9 cellular contexts compared by ENCODE assay signal in the genomic region with DNA sequence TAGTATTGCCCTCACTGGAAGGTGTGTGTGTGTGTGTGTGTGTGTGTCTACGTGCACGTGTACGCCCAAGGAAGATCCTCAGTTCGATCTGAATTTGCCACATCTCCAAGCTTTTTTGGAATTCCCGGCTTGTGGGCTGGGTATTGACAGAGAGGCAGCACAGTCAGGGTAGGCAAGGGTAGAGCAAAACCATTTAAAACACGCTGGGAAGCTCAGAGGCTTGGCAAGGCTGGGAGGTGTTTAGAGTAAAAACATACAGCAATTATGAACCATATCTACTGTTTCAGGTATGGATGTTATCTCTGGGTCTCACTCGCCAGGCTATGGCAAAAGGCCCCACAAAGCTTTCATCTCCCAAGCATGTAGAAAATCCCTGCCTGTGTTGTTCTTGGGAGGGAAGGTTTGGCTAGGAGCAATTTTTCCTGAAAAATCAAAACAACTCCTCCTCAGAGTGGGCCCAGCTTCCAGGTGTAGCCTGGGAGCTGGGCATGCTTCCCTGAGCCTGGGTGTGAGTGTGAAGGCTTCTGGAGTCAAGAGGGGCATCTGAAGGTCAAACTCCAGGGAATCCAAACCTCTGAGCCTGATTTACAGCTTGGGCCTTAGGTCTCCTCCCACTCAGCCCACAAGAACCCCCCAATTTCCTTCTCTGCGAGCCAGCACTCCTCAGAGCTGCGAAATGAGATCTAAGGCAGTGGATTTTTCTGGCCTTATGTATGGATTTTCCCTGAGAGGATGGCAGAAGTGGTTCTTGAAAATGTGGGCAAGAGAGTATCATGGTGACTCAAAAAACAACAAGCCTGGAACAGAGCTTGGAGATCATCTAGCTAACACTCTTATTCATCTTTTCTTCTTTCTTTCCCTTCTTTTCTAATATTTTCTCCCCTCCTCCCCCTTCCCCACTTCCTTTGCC.
"Had no signal": no experiment of that assay in that cellular context is flagged by ENCODE, and none has a peak within 500 bp of the region (broad histone marks: within the 10 kb centered on the region; RNA-seq: fewer than 3 reads in every experiment).

No MANE protein-coding gene starts in this region.

- H3K27ac ChIP-seq: upper lobe of left lung had no signal

- H3K9me3 ChIP-seq: upper lobe of left lung had no signal

- H3K4me3 Mint-ChIP-seq: activated CD4-positive, alpha-beta T cell treated with anti-CD3 and anti-CD28 coated beads, Interleukin-2, amount 10 ng/mL, durations not matched to agents 7 days and 5 days; activated naive CD8-positive, alpha-beta T cell; stimulated activated naive B cell treated with anti-CD40 and anti-IgM and Interleukin-4, amounts not matched to agents 10 μg/mL and 1 μg/mL and 100 μg/mL, for 72 hours had no signal

- H3K27me3 ChIP-seq: upper lobe of left lung had no signal

- DNase-seq: activated CD4-positive, alpha-beta T cell treated with anti-CD3 and anti-CD28 coated beads, Interleukin-2, amount 10 ng/mL, durations not matched to agents 7 days and 5 days; activated CD8-positive, alpha-beta memory T cell treated with anti-CD3 and anti-CD28 coated beads for 24 hours; activated gamma-delta T cell treated with Interleukin-2 at 50 U/mL for 16 hours; hippocampal formation; mesendoderm; stimulated activated CD4-positive, alpha-beta T cell treated with anti-CD3 and anti-CD28 coated beads, Interleukin-2, amount 100 ng/mL, for 48 hours; stimulated activated naive B cell treated with anti-CD40 and anti-IgM and Interleukin-4, amounts not matched to agents 10 μg/mL and 1 μg/mL and 100 μg/mL, for 72 hours; upper lobe of left lung had no signal

- H3K27me3 Mint-ChIP-seq: activated CD4-positive, alpha-beta T cell treated with anti-CD3 and anti-CD28 coated beads, Interleukin-2, amount 10 ng/mL, durations not matched to agents 7 days and 5 days; activated naive CD8-positive, alpha-beta T cell had no signal

- H3K4me3 ChIP-seq: upper lobe of left lung had no signal

- H3K36me3 Mint-ChIP-seq: activated naive CD8-positive, alpha-beta T cell; stimulated activated naive B cell treated with anti-CD40 and anti-IgM and Interleukin-4, amounts not matched to agents 10 μg/mL and 1 μg/mL and 100 μg/mL, for 72 hours had no signal

- H3K36me3 ChIP-seq: upper lobe of left lung had no signal

- H3K4me1 Mint-ChIP-seq: activated CD4-positive, alpha-beta T cell treated with anti-CD3 and anti-CD28 coated beads, Interleukin-2, amount 10 ng/mL, durations not matched to agents 7 days and 5 days had no signal

- H3K27ac Mint-ChIP-seq: activated CD4-positive, alpha-beta T cell treated with anti-CD3 and anti-CD28 coated beads, Interleukin-2, amount 10 ng/mL, durations not matched to agents 7 days and 5 days; activated naive CD8-positive, alpha-beta T cell; stimulated activated naive B cell treated with anti-CD40 and anti-IgM and Interleukin-4, amounts not matched to agents 10 μg/mL and 1 μg/mL and 100 μg/mL, for 72 hours had no signal
